ENCODE assay signal across 21 cellular contexts in the genomic region with DNA sequence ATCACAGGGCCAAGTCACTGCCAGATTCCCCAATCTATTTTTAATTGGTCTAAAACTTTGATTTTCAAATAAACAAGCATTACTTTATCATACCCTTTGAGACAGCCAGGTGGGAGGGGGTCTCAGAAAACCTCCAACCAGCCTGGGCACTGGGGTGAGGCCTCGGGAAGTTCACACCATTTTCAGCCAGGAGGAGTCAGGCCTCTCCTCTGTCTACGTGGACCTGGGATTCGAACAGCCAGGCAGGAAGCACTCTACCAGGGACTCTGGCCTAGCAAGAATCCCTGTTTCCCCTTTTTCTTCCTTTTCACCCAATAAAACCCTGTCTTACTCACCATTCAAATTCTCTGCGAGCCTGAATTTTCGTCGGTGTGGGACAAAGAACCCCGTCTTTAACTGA.
"Had no signal": no experiment of that assay in that cellular context is flagged by ENCODE, and none has a peak within 500 bp of the region (broad histone marks: within the 10 kb centered on the region; RNA-seq: fewer than 3 reads in every experiment).

No MANE protein-coding gene starts in this region.

- H3K36me3 ChIP-seq: heart right ventricle, sigmoid colon, tibial nerve, upper lobe of right lung, vagina had no signal

- H3K4me3 Mint-ChIP-seq: naive B cell; nephron; stimulated activated naive B cell treated with anti-CD40 and anti-IgM and Interleukin-4, amounts not matched to agents 10 μg/mL and 1 μg/mL and 100 μg/mL, for 72 hours; stimulated activated naive CD8-positive, alpha-beta T cell treated with anti-CD3 and anti-CD28 coated beads, Interleukin-15, amount 100 ng/mL, for 72 hours had no signal

- H3K27me3 Mint-ChIP-seq: stimulated activated naive CD8-positive, alpha-beta T cell treated with anti-CD3 and anti-CD28 coated beads, Interleukin-15, amount 100 ng/mL, for 72 hours had no signal

- H3K36me3 Mint-ChIP-seq: naive B cell; stimulated activated naive B cell treated with anti-CD40 and anti-IgM and Interleukin-4, amounts not matched to agents 10 μg/mL and 1 μg/mL and 100 μg/mL, for 72 hours had no signal

- H3K27ac Mint-ChIP-seq: naive B cell; nephron; stimulated activated naive B cell treated with anti-CD40 and anti-IgM and Interleukin-4, amounts not matched to agents 10 μg/mL and 1 μg/mL and 100 μg/mL, for 72 hours; stimulated activated naive CD8-positive, alpha-beta T cell treated with anti-CD3 and anti-CD28 coated beads, Interleukin-15, amount 100 ng/mL, for 72 hours had no signal

- H3K9me3 ChIP-seq: heart right ventricle, sigmoid colon, testis, tibial nerve, upper lobe of right lung, vagina had no signal

- H3K27me3 ChIP-seq: heart right ventricle, sigmoid colon, testis, tibial nerve, upper lobe of right lung, vagina had no signal

- DNase-seq: effector CD4-positive, alpha-beta T cell; heart right ventricle; hypothalamus; left colon; left ventricle myocardium superior; mesenchymal stem cell; naive B cell; posterior cingulate gyrus; sigmoid colon; stimulated activated CD4-positive, alpha-beta T cell treated with anti-CD3 and anti-CD28 coated beads, Interleukin-2, amount 100 ng/mL, for 24 hours; stimulated activated CD4-positive, alpha-beta T cell treated with anti-CD3 and anti-CD28 coated beads, Interleukin-4, amount 100 ng/mL, for 4 hours; stimulated activated naive B cell treated with anti-CD40 and anti-IgM and Interleukin-4, amounts not matched to agents 10 μg/mL and 1 μg/mL and 100 μg/mL, for 72 hours; stimulated activated naive CD8-positive, alpha-beta T cell treated with anti-CD3 and anti-CD28 coated beads, Interleukin-15, amount 100 ng/mL, for 72 hours; testis; upper lobe of right lung had no signal

- H3K4me3 ChIP-seq: coronary artery, heart right ventricle, lung, sigmoid colon, skin epidermis, testis, tibial nerve, upper lobe of right lung, vagina had no signal

- H3K9me3 Mint-ChIP-seq: naive B cell; nephron; stimulated activated naive B cell treated with anti-CD40 and anti-IgM and Interleukin-4, amounts not matched to agents 10 μg/mL and 1 μg/mL and 100 μg/mL, for 72 hours; stimulated activated naive CD8-positive, alpha-beta T cell treated with anti-CD3 and anti-CD28 coated beads, Interleukin-15, amount 100 ng/mL, for 72 hours had no signal

- H3K4me1 ChIP-seq: testis, tibial nerve, vagina had no signal

- H3K27ac ChIP-seq: coronary artery, heart right ventricle, sigmoid colon, testis, tibial nerve, upper lobe of right lung, vagina had no signal

- ATAC-seq: heart right ventricle; left colon; left ventricle myocardium superior; stimulated activated naive B cell treated with anti-CD40 and anti-IgM and Interleukin-4, amounts not matched to agents 10 μg/mL and 1 μg/mL and 100 μg/mL, for 72 hours; stimulated activated naive CD8-positive, alpha-beta T cell treated with anti-CD3 and anti-CD28 coated beads, Interleukin-15, amount 100 ng/mL, for 72 hours; upper lobe of right lung had no signal

- H3K4me1 Mint-ChIP-seq: naive B cell; stimulated activated naive CD8-positive, alpha-beta T cell treated with anti-CD3 and anti-CD28 coated beads, Interleukin-15, amount 100 ng/mL, for 72 hours had no signal
